In genomic region chr17:4230142-4230541, GRCh38 we compare ENCODE assay signal across 8 cellular contexts. TPM values are rescaled to one million over a fixed set of nuclear protein-coding genes. Genes with fewer than 3 reads are reported as not detected.
DNase-seq lines count a peak whose midpoint lies in the region; ATAC-seq and TF ChIP-seq lines count a peak whose summit lies in the region.

No MANE protein-coding gene starts in this region.

- H3K4me3 Mint-ChIP-seq in activated T-helper 1 cell treated with anti-CD3 and anti-CD28 coated beads, Interleukin-12 subunit alpha, Interleukin-12 subunit beta, Interleukin-2, Interleukin-4 antibody, amounts not matched to agents 30 ng/mL and 10 ng/mL and 1 ng/mL, durations not matched to agents 14 hours and 24 hours and 36 hours: no peak overlapping the region
- no peak overlapping the region for H3K4me3 Mint-ChIP-seq in activated CD4-positive, alpha-beta memory T cell treated with anti-CD3 and anti-CD28 coated beads, Interleukin-2, amount 10 ng/mL, durations not matched to agents 7 days and 5 days

- H3K4me1 Mint-ChIP-seq in activated T-helper 1 cell treated with anti-CD3 and anti-CD28 coated beads, Interleukin-12 subunit alpha, Interleukin-12 subunit beta, Interleukin-2, Interleukin-4 antibody, amounts not matched to agents 30 ng/mL and 10 ng/mL and 1 ng/mL, durations not matched to agents 14 hours and 24 hours and 36 hours (ENCODE audit: low read depth): peaks cover 24% of the 10 kb centered on the region
- peaks cover 13% of the 10 kb centered on the region for H3K4me1 Mint-ChIP-seq in activated CD4-positive, alpha-beta memory T cell treated with anti-CD3 and anti-CD28 coated beads, Interleukin-2, amount 10 ng/mL, durations not matched to agents 7 days and 5 days

- H3K9me3 ChIP-seq in HUES6 (ENCODE audit: control insufficient read depth, insufficient read depth, low read depth, low read length) (no peaks in the 10 kb centered on the region), right lobe of liver (no peaks in the 10 kb centered on the region), tibial nerve (no peaks in the 10 kb centered on the region)

- TF ChIP-seq EP300 in tibial nerve (IDR thresholded peaks at IDR 0.05): peak in 1 of 2 donors; percentile 87

- no peaks in the 10 kb centered on the region for H3K27me3 Mint-ChIP-seq in activated T-helper 1 cell treated with anti-CD3 and anti-CD28 coated beads, Interleukin-12 subunit alpha, Interleukin-12 subunit beta, Interleukin-2, Interleukin-4 antibody, amounts not matched to agents 30 ng/mL and 10 ng/mL and 1 ng/mL, durations not matched to agents 14 hours and 24 hours and 36 hours (ENCODE audit: insufficient read depth)
- H3K27me3 Mint-ChIP-seq in activated CD4-positive, alpha-beta memory T cell treated with anti-CD3 and anti-CD28 coated beads, Interleukin-2, amount 10 ng/mL, durations not matched to agents 7 days and 5 days: no peaks in the 10 kb centered on the region

- H3K9me3 Mint-ChIP-seq in activated T-helper 1 cell treated with anti-CD3 and anti-CD28 coated beads, Interleukin-12 subunit alpha, Interleukin-12 subunit beta, Interleukin-2, Interleukin-4 antibody, amounts not matched to agents 30 ng/mL and 10 ng/mL and 1 ng/mL, durations not matched to agents 14 hours and 24 hours and 36 hours: no peaks in the 10 kb centered on the region
- no peaks in the 10 kb centered on the region for H3K9me3 Mint-ChIP-seq in activated CD4-positive, alpha-beta memory T cell treated with anti-CD3 and anti-CD28 coated beads, Interleukin-2, amount 10 ng/mL, durations not matched to agents 7 days and 5 days

- H3K27ac ChIP-seq in HUES6 (ENCODE audit: low read depth, low read length): peak overlapping the region; percentile 56; the same call in 1 of the 2 replicates
- peak overlapping the region in 2 of 3 donors; percentile 12 to 25 for H3K27ac ChIP-seq in right lobe of liver
- peak overlapping the region; percentile 50 to 86 (median 70) for H3K27ac ChIP-seq in tibial nerve

- no peaks in the 10 kb centered on the region; the same call in 1 of the 2 replicates for H3K4me1 ChIP-seq in HUES6 (ENCODE audit: control insufficient read depth, insufficient read depth, low read length)
- H3K4me1 ChIP-seq in right lobe of liver: peaks cover 0 to 25% (median 0%) of the 10 kb centered on the region in 4 donors
- H3K4me1 ChIP-seq in tibial nerve: peaks cover 0 to 27% (median 15%) of the 10 kb centered on the region in 4 donors

- POLR2A ChIA-PET in activated CD4-positive, alpha-beta memory T cell treated with anti-CD3 and anti-CD28 coated beads, Interleukin-2, amount 10 ng/mL, durations not matched to agents 7 days and 5 days (lab: Charles Lee): interaction anchor here (1.1 kb wide), 2 partner anchors 10 to 12 kb away, joined by 3 read pairs; no protein-coding TSS in a partner anchor

- H3K36me3 Mint-ChIP-seq in activated T-helper 1 cell treated with anti-CD3 and anti-CD28 coated beads, Interleukin-12 subunit alpha, Interleukin-12 subunit beta, Interleukin-2, Interleukin-4 antibody, amounts not matched to agents 30 ng/mL and 10 ng/mL and 1 ng/mL, durations not matched to agents 14 hours and 24 hours and 36 hours (ENCODE audit: low read depth): peaks cover 27% of the 10 kb centered on the region
- H3K36me3 Mint-ChIP-seq in activated CD4-positive, alpha-beta memory T cell treated with anti-CD3 and anti-CD28 coated beads, Interleukin-2, amount 10 ng/mL, durations not matched to agents 7 days and 5 days (ENCODE audit: low read depth): peaks cover 30% of the 10 kb centered on the region

- CTCF ChIA-PET in activated CD4-positive, alpha-beta memory T cell treated with anti-CD3 and anti-CD28 coated beads, Interleukin-2, amount 10 ng/mL, durations not matched to agents 7 days and 5 days (lab: Charles Lee): interaction anchor here (1.3 to 2.1 kb wide), 2 partner anchors 14 to 30 kb away, joined by 7 to 13 read pairs; no protein-coding TSS in a partner anchor

- intact Hi-C loops in right lobe of liver (cut with DNase I): no loop called here
- intact Hi-C loops in activated T-helper 1 cell treated with anti-CD3 and anti-CD28 coated beads, Interleukin-12 subunit alpha, Interleukin-12 subunit beta, Interleukin-2, Interleukin-4 antibody, amounts not matched to agents 30 ng/mL and 10 ng/mL and 1 ng/mL, durations not matched to agents 14 hours and 24 hours and 36 hours (cut with micrococcal nuclease): no loop called here

- H3K9ac ChIP-seq in HUES6 (ENCODE audit: low read length): peak overlapping the region; percentile 18

- H3K4me3 ChIP-seq in HUES6 (ENCODE audit: low read depth, low read length) (no peak overlapping the region; the same call in 1 of the 2 replicates), right lobe of liver (no peak overlapping the region), tibial nerve (peak overlapping the region in 1 of 4 donors; percentile 2)

- 49% methylated on average over 2 of the region's 2 CpGs for WGBS in right lobe of liver (ENCODE audit: insufficient coverage, low coverage, low lambda C conversion rate, missing lambda C conversion rate)
- 9 to 18% methylated on average over 2 of the region's 2 CpGs for WGBS in tibial nerve, 2 donors

- H3K27ac Mint-ChIP-seq in activated T-helper 1 cell treated with anti-CD3 and anti-CD28 coated beads, Interleukin-12 subunit alpha, Interleukin-12 subunit beta, Interleukin-2, Interleukin-4 antibody, amounts not matched to agents 30 ng/mL and 10 ng/mL and 1 ng/mL, durations not matched to agents 14 hours and 24 hours and 36 hours: no peak overlapping the region
- H3K27ac Mint-ChIP-seq in activated CD4-positive, alpha-beta memory T cell treated with anti-CD3 and anti-CD28 coated beads, Interleukin-2, amount 10 ng/mL, durations not matched to agents 7 days and 5 days: no peak overlapping the region

- no peaks in the 10 kb centered on the region for H3K27me3 ChIP-seq in HUES6 (ENCODE audit: control insufficient read depth, insufficient read depth, low read length)
- no peaks in the 10 kb centered on the region for H3K27me3 ChIP-seq in right lobe of liver
- H3K27me3 ChIP-seq in tibial nerve: no peaks in the 10 kb centered on the region

- TF ChIP-seq CTCF in right lobe of liver (IDR thresholded peaks at IDR 0.05): no peak
- no peak for TF ChIP-seq CTCF in tibial nerve (IDR thresholded peaks at IDR 0.05)

- peak; percentile 19 for DNase-seq in cerebellum (ENCODE audit: low spot score)
- no peak for DNase-seq in right lobe of liver
- DNase-seq in tibial nerve (ENCODE audit: low spot score in 2 of 2): peak; percentile 15 to 72
- no peak for DNase-seq in activated T-helper 1 cell treated with anti-CD3 and anti-CD28 coated beads, Interleukin-12 subunit alpha, Interleukin-12 subunit beta, Interleukin-2, Interleukin-4 antibody, amounts not matched to agents 30 ng/mL and 10 ng/mL and 1 ng/mL, durations not matched to agents 14 hours and 24 hours and 36 hours (ENCODE audit: low spot score)
- no peak for DNase-seq in activated CD4-positive, alpha-beta memory T cell treated with anti-CD3 and anti-CD28 coated beads, Interleukin-2, amount 10 ng/mL, durations not matched to agents 7 days and 5 days
- DNase-seq in stimulated activated CD4-positive, alpha-beta T cell treated with anti-CD3 and anti-CD28 coated beads, Interleukin-12 subunit alpha, Interleukin-12 subunit beta, amount 100 ng/mL, for 4 hours: no peak
- no peak for DNase-seq in NCI-H1417 treated with DMSO at 0.1 percent for 48 hours (lab: John Stamatoyannopoulos, UW)

- TF ChIP-seq POLR2A in right lobe of liver (IDR thresholded peaks at IDR 0.05) (no peak), tibial nerve (IDR thresholded peaks at IDR 0.05) (no peak)

- H3K36me3 ChIP-seq in HUES6 (ENCODE audit: control insufficient read depth, insufficient read depth, low read length) (peaks cover 42% of the 10 kb centered on the region), right lobe of liver (peaks cover 0 to 16% (median 2%) of the 10 kb centered on the region in 4 donors), tibial nerve (peaks cover 0 to 9% (median 0%) of the 10 kb centered on the region in 3 donors)

- ATAC-seq in right lobe of liver: peak; percentile 70 to 93 (median 84)

RNA-seq across cellular contexts. Expression of gene ANKFY1, which starts 33.6 kb away (rescaled TPM):
- total RNA-seq in cerebellum (70.9 TPM), right lobe of liver (10 to 100 TPM; 21.3 to 34.9 (median 29.5) TPM), tibial nerve (10 to 100 TPM; 43.3 to 49.8 (median 46.7) TPM)
- 53.8 and 60.1 TPM in 2 replicates for total RNA-seq in activated T-helper 1 cell treated with anti-CD3 and anti-CD28 coated beads, Interleukin-12 subunit alpha, Interleukin-12 subunit beta, Interleukin-2, Interleukin-4 antibody, amounts not matched to agents 30 ng/mL and 10 ng/mL and 1 ng/mL, durations not matched to agents 14 hours and 24 hours and 36 hours
- 10 to 100 TPM; 70.7 to 71.6 TPM for total RNA-seq in activated CD4-positive, alpha-beta memory T cell treated with anti-CD3 and anti-CD28 coated beads, Interleukin-2, amount 10 ng/mL, durations not matched to agents 7 days and 5 days

Comparison
In these comparisons a context has a peak if more than half of its experiments do, and no peak if none do; other contexts are left out.
1. H3K27ac ChIP-seq: peak in every context shown above with its lines; median percentile 70 in tibial nerve; 56 in HUES6; 18 in right lobe of liver.
2. DNase-seq: peak in cerebellum (single experiment) and tibial nerve (2 of 2); none in right lobe of liver (0 of 3), activated T-helper 1 cell treated with anti-CD3 and anti-CD28 coated beads, Interleukin-12 subunit alpha, Interleukin-12 subunit beta, Interleukin-2, Interleukin-4 antibody, amounts not matched to agents 30 ng/mL and 10 ng/mL and 1 ng/mL, durations not matched to agents 14 hours and 24 hours and 36 hours (single experiment), activated CD4-positive, alpha-beta memory T cell treated with anti-CD3 and anti-CD28 coated beads, Interleukin-2, amount 10 ng/mL, durations not matched to agents 7 days and 5 days (single experiment), stimulated activated CD4-positive, alpha-beta T cell treated with anti-CD3 and anti-CD28 coated beads, Interleukin-12 subunit alpha, Interleukin-12 subunit beta, amount 100 ng/mL, for 4 hours (single experiment) and NCI-H1417 treated with DMSO at 0.1 percent for 48 hours (single experiment).